Comparison of ENCODE assay signal across 4 cellular contexts in genomic region chr7:96985992-96986391, GRCh38. TPM values are rescaled to one million over a fixed set of nuclear protein-coding genes. Genes with fewer than 3 reads are reported as not detected.
"Had no signal": no experiment of that assay in that cellular context is flagged by ENCODE, and none has a peak within 500 bp of the region (broad histone marks: within the 10 kb centered on the region; RNA-seq: fewer than 3 reads in every experiment).

No MANE protein-coding gene starts in this region.

- ATAC-seq: GM12878 had no signal

- DNase-seq: GDM1, GF-D8 had no signal

- H3K4me3 ChIP-seq: GM12878 had no signal

RNA-seq across cellular contexts. Expression of gene DLX6, which starts 19.4 kb away (rescaled TPM):
- total RNA-seq: G401, GM12878 had no signal
- polyA plus RNA-seq: GM12878 had no signal

RNA-seq across cellular contexts. Expression of gene DLX5, which starts 38.6 kb away (rescaled TPM):
- total RNA-seq: G401, GM12878 had no signal
- polyA plus RNA-seq: GM12878 had no signal
